In the genomic region with DNA sequence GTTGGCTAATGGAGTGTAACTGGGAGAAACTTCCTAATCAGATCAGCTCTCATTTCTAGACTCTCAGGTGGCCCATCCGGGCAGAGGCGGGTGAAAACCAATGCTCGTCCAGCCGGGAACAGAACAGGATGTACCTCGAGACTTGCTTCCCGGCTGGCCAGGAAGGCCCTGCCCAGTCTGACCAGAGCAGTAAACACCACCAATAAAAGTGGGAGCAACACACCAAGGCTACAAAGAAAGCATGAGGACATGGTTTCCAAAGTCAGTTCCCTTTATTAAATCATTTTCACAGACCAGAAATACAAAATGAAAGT, we compare ENCODE assay signal across 1 cellular context.
TF ChIP-seq lines count a peak whose summit lies in the region.

No MANE protein-coding gene starts in this region.

TF ChIP-seq in SK-N-SH, 30 proteins besides CTCF, POLR2A, EP300 and RAD21 (continued from another document):
- TF ChIP-seq PBX3 (IDR thresholded peaks at IDR 0.05), result no peak
- no peak for TF ChIP-seq TEAD4 (IDR thresholded peaks at IDR 0.05; ENCODE audit: borderline replicate concordance, insufficient read depth)
- TF ChIP-seq MXI1 (IDR thresholded peaks at IDR 0.05; ENCODE audit: low read depth, low read length), result no peak
- no peak for TF ChIP-seq CHD2 (IDR thresholded peaks at IDR 0.05; ENCODE audit: low read length, partially characterized antibody)
- no peak for TF ChIP-seq NRF1 (IDR thresholded peaks at IDR 0.05; ENCODE audit: low read depth, low read length)
- TF ChIP-seq ELF1 (IDR thresholded peaks at IDR 0.05), result no peak
- TF ChIP-seq POLR2AphosphoS5 (IDR thresholded peaks at IDR 0.05; ENCODE audit: low read depth, low read length), result no peak
- TF ChIP-seq, protein P1, sequence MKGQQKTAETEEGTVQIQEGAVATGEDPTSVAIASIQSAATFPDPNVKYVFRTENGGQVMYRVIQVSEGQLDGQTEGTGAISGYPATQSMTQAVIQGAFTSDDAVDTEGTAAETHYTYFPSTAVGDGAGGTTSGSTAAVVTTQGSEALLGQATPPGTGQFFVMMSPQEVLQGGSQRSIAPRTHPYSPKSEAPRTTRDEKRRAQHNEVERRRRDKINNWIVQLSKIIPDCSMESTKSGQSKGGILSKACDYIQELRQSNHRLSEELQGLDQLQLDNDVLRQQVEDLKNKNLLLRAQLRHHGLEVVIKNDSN (IDR thresholded peaks at IDR 0.05; ENCODE audit: borderline replicate concordance, low read depth), result no peak
